ENCODE assay signal across 1 cellular context in the genomic region with DNA sequence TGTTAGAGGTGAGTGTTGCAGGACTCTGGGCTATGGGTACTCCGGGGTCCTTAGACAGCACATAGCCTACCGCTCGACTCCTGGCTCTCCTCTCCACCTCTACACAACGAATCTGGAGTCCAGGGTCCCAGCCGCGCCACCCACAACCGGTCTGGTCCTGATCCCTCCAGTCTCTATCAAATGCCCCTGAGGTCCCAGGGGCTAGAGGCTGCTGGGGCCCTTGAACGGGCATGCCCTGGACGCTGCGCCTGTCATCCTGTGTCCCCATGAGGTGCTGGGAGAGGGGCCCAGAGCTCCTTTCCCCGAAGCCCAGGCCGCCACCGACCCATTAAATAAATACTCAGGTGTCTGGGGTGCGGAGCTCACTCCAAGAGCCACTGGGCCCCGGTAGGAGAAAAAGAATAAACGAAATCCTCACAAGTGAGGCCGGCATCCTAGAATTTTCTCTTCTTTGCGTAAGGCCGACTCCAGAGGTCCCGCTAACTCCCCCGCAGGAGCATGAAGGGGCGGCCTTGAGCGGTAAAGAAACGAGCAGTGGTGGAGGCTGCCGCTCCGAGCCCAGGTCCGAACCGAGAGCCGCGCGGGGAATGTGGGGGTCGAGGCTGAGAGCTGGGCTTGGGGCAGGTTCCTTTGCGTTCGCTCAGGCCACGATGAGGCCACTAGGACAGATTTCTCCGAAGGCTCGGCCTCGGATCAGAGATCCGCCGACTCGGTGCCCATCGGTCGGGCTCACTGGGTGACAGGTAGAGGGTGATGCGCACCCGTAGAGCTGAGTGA.
TF ChIP-seq lines count a peak whose summit lies in the region.

No MANE protein-coding gene starts in this region.

TF ChIP-seq in IMR-90, 13 proteins besides CTCF, POLR2A, EP300 and RAD21 (continued from another document):
- TF ChIP-seq, protein P1, sequence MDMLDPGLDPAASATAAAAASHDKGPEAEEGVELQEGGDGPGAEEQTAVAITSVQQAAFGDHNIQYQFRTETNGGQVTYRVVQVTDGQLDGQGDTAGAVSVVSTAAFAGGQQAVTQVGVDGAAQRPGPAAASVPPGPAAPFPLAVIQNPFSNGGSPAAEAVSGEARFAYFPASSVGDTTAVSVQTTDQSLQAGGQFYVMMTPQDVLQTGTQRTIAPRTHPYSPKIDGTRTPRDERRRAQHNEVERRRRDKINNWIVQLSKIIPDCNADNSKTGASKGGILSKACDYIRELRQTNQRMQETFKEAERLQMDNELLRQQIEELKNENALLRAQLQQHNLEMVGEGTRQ (IDR thresholded peaks at IDR 0.05; ENCODE audit: low read depth, low read length) = no peak
- no peak for TF ChIP-seq RCOR1 (IDR thresholded peaks at IDR 0.05; ENCODE audit: insufficient replicate concordance, low read length)
